2 cellular contexts compared by ENCODE assay signal in genomic region chr20:63814833-63815612, GRCh38.
A peak's percentile ranks its signal among the peaks of the same experiment; 100 is the strongest.
TF ChIP-seq lines count a peak whose summit lies in the region.

No MANE protein-coding gene starts in this region.

TF ChIP-seq in HepG2, 621 proteins besides CTCF, POLR2A, EP300 and RAD21:
- TF ChIP-seq AGO1 (IDR thresholded peaks at IDR 0.05; ENCODE audit: low read depth, low read length, poor library complexity, severe bottlenecking) (peak; percentile 50), ATF5 (CRISPR knock-in tag; IDR thresholded peaks at IDR 0.05; ENCODE audit: low read depth) (no peak), ZNF691 (CRISPR knock-in tag; IDR thresholded peaks at IDR 0.05; ENCODE audit: borderline replicate concordance, low read depth) (no peak), ZNF788 (CRISPR knock-in tag; IDR thresholded peaks at IDR 0.05; ENCODE audit: borderline replicate concordance) (0 out of 2 replicates have a peak, but pooled peaks have one; percentile 40), ZNF646 (CRISPR knock-in tag; IDR thresholded peaks at IDR 0.05) (peak; percentile 19; the same call in 1 of the 2 replicates), ZBTB7A (CRISPR knock-in tag; IDR thresholded peaks at IDR 0.05) (peak; percentile 66), BRCA1 (CRISPR knock-in tag; IDR thresholded peaks at IDR 0.05) (no peak), ZMYM4 (CRISPR knock-in tag; IDR thresholded peaks at IDR 0.05) (no peak), HES4 (CRISPR knock-in tag; IDR thresholded peaks at IDR 0.05; ENCODE audit: borderline replicate concordance) (0 out of 2 replicates have a peak, but pooled peaks have one; percentile 34), HNRNPL (IDR thresholded peaks at IDR 0.05; ENCODE audit: low read depth, low read length) (peak; percentile 81; the same call in 1 of the 2 replicates), ATRX (CRISPR knock-in tag; IDR thresholded peaks at IDR 0.05; ENCODE audit: borderline replicate concordance) (no peak)

TF ChIP-seq in K562, 482 proteins besides CTCF, POLR2A, EP300 and RAD21:
- TF ChIP-seq NR2C2 (CRISPR knock-in tag; IDR thresholded peaks at IDR 0.05) (0 out of 2 replicates have a peak, but pooled peaks have one; percentile 19), NR2C2 (tag; IDR thresholded peaks at IDR 0.05) (no peak), KHSRP (IDR thresholded peaks at IDR 0.05) (no peak), CEBPB (tag; IDR thresholded peaks at IDR 0.05) (peak; percentile 24; the same call in 1 of the 2 replicates), ZEB2 (IDR thresholded peaks at IDR 0.05) (0 out of 2 replicates have a peak, but pooled peaks have one; percentile 81), CTBP1 (IDR thresholded peaks at IDR 0.05; ENCODE audit: borderline replicate concordance) (peak; percentile 17; the same call in 1 of the 2 replicates)
